24 cellular contexts compared by ENCODE assay signal in genomic region chr7:125848157-125848556, GRCh38.
"Had no signal": no experiment of that assay in that cellular context is flagged by ENCODE, and none has a peak within 500 bp of the region (broad histone marks: within the 10 kb centered on the region; RNA-seq: fewer than 3 reads in every experiment).

No MANE protein-coding gene starts in this region.

- H3K9me3 ChIP-seq: ovary, right lobe of liver, transverse colon, upper lobe of right lung, uterus had no signal

- H3K36me3 Mint-ChIP-seq: naive thymus-derived CD4-positive, alpha-beta T cell had no signal

- H3K27ac Mint-ChIP-seq: naive thymus-derived CD4-positive, alpha-beta T cell; nephron; stimulated activated naive CD8-positive, alpha-beta T cell treated with anti-CD3 and anti-CD28 coated beads, Interleukin-15, amount 100 ng/mL, for 72 hours had no signal

- H3K4me3 ChIP-seq: coronary artery, esophagus squamous epithelium, left lung, ovary, right lobe of liver, suprapubic skin, transverse colon, upper lobe of right lung, uterus had no signal

- DNase-seq: dermis blood vessel endothelial cell; effector memory CD4-positive, alpha-beta T cell; erythroblast; esophagus squamous epithelium; head of caudate nucleus; left cardiac atrium; left lung; mesendoderm; midbrain; naive thymus-derived CD4-positive, alpha-beta T cell; occipital lobe; ovary; right lobe of liver; small intestine; stimulated activated CD4-positive, alpha-beta T cell treated with anti-CD3 and anti-CD28 coated beads, Interleukin-15, amount 100 ng/mL, for 24 hours; stimulated activated CD4-positive, alpha-beta T cell treated with anti-CD3 and anti-CD28 coated beads, Interleukin-2, amount 100 ng/mL, for 48 hours; stimulated activated naive CD4-positive, alpha-beta T cell; stimulated activated naive CD8-positive, alpha-beta T cell treated with anti-CD3 and anti-CD28 coated beads, Interleukin-15, amount 100 ng/mL, for 72 hours; transverse colon; upper lobe of right lung; uterus had no signal

- H3K27ac ChIP-seq: coronary artery, esophagus squamous epithelium, left lung, ovary, right lobe of liver, suprapubic skin, transverse colon, upper lobe of right lung, uterus had no signal

- H3K4me3 Mint-ChIP-seq: naive thymus-derived CD4-positive, alpha-beta T cell; nephron; stimulated activated naive CD8-positive, alpha-beta T cell treated with anti-CD3 and anti-CD28 coated beads, Interleukin-15, amount 100 ng/mL, for 72 hours had no signal

- H3K4me1 Mint-ChIP-seq: naive thymus-derived CD4-positive, alpha-beta T cell; nephron; stimulated activated naive CD8-positive, alpha-beta T cell treated with anti-CD3 and anti-CD28 coated beads, Interleukin-15, amount 100 ng/mL, for 72 hours had no signal

- H3K4me1 ChIP-seq: esophagus squamous epithelium, left lung, right lobe of liver, suprapubic skin, transverse colon, upper lobe of right lung, uterus had no signal

- H3K36me3 ChIP-seq: esophagus squamous epithelium, left lung, ovary, right lobe of liver, suprapubic skin, transverse colon, upper lobe of right lung, uterus had no signal

- H3K27me3 ChIP-seq: esophagus squamous epithelium, left lung, ovary, right lobe of liver, suprapubic skin, transverse colon, upper lobe of right lung, uterus had no signal

- ATAC-seq: left cardiac atrium; left lung; naive thymus-derived CD4-positive, alpha-beta T cell; right lobe of liver; upper lobe of right lung had no signal

- H3K27me3 Mint-ChIP-seq: naive thymus-derived CD4-positive, alpha-beta T cell; stimulated activated naive CD8-positive, alpha-beta T cell treated with anti-CD3 and anti-CD28 coated beads, Interleukin-15, amount 100 ng/mL, for 72 hours had no signal
